ENCODE assay signal across 1 cellular context in the genomic region with DNA sequence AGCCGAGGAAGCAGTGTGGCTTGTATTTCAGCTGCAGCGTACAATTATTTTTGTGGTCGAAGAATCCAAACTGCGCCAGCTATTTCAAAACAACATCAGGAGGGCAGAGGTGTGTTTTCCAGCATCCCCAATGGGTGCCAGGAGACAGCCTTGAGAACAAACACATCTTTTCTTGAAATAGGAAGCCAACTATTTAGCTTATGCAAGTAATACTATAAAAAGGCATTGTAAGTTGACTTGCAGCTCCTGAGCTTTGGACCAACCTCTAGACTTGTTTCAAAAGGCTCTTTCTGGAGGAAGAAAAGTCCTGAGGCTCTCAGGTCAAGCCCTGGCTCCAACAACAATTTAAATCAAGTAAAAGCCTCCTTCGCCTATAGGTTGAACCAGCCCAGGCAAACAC.
A peak's percentile ranks its signal among the peaks of the same experiment; 100 is the strongest.
TF ChIP-seq lines count a peak whose summit lies in the region.

No MANE protein-coding gene starts in this region.

TF ChIP-seq in HepG2, 621 proteins besides CTCF, POLR2A, EP300 and RAD21 (continued from another document and continues in another):
- TF ChIP-seq, protein P1, sequence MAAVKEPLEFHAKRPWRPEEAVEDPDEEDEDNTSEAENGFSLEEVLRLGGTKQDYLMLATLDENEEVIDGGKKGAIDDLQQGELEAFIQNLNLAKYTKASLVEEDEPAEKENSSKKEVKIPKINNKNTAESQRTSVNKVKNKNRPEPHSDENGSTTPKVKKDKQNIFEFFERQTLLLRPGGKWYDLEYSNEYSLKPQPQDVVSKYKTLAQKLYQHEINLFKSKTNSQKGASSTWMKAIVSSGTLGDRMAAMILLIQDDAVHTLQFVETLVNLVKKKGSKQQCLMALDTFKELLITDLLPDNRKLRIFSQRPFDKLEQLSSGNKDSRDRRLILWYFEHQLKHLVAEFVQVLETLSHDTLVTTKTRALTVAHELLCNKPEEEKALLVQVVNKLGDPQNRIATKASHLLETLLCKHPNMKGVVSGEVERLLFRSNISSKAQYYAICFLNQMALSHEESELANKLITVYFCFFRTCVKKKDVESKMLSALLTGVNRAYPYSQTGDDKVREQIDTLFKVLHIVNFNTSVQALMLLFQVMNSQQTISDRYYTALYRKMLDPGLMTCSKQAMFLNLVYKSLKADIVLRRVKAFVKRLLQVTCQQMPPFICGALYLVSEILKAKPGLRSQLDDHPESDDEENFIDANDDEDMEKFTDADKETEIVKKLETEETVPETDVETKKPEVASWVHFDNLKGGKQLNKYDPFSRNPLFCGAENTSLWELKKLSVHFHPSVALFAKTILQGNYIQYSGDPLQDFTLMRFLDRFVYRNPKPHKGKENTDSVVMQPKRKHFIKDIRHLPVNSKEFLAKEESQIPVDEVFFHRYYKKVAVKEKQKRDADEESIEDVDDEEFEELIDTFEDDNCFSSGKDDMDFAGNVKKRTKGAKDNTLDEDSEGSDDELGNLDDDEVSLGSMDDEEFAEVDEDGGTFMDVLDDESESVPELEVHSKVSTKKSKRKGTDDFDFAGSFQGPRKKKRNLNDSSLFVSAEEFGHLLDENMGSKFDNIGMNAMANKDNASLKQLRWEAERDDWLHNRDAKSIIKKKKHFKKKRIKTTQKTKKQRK (IDR thresholded peaks at IDR 0.05; ENCODE audit: low read length) = no peak
- TF ChIP-seq FLYWCH1 (CRISPR knock-in tag; IDR thresholded peaks at IDR 0.05) (no peak), ZNF331 (CRISPR knock-in tag; IDR thresholded peaks at IDR 0.05) (no peak), SIX4 (CRISPR knock-in tag; IDR thresholded peaks at IDR 0.05) (peak; percentile 94), TRIM24 (CRISPR knock-in tag; IDR thresholded peaks at IDR 0.05) (no peak), ZBTB7B (CRISPR knock-in tag; IDR thresholded peaks at IDR 0.05) (no peak), ZNF674 (CRISPR knock-in tag; IDR thresholded peaks at IDR 0.05; ENCODE audit: low read depth) (no peak), ZKSCAN1 (IDR thresholded peaks at IDR 0.05; ENCODE audit: low read length) (no peak), ZBTB20 (CRISPR knock-in tag; IDR thresholded peaks at IDR 0.05; ENCODE audit: borderline replicate concordance, low read depth) (no peak), MYC (CRISPR knock-in tag; IDR thresholded peaks at IDR 0.05; ENCODE audit: borderline replicate concordance) (no peak), SP140L (CRISPR knock-in tag; IDR thresholded peaks at IDR 0.05; ENCODE audit: borderline replicate concordance) (no peak), ZNF703 (CRISPR knock-in tag; IDR thresholded peaks at IDR 0.05; ENCODE audit: borderline replicate concordance) (no peak), ZNF24 (IDR thresholded peaks at IDR 0.05) (no peak), FOXA1 (IDR thresholded peaks at IDR 0.05) (no peak), FOXA1 (CRISPR knock-in tag; IDR thresholded peaks at IDR 0.05) (peak; percentile 25; the same call in 1 of the 2 replicates), CBX5 (CRISPR knock-in tag; IDR thresholded peaks at IDR 0.05; ENCODE audit: borderline replicate concordance) (no peak), MED1 (CRISPR knock-in tag; IDR thresholded peaks at IDR 0.05) (no peak), RARG (CRISPR knock-in tag; IDR thresholded peaks at IDR 0.05; ENCODE audit: low read depth) (no peak), ZNF547 (CRISPR knock-in tag; IDR thresholded peaks at IDR 0.05) (no peak), ZNF510 (CRISPR knock-in tag; IDR thresholded peaks at IDR 0.05; ENCODE audit: low read depth) (no peak), ZNF263 (CRISPR knock-in tag; IDR thresholded peaks at IDR 0.05) (no peak), CCDC6 (CRISPR knock-in tag; IDR thresholded peaks at IDR 0.05) (no peak), RNF2 (conservative IDR thresholded peaks at IDR 0.05; ENCODE audit: low read depth) (no peak), KLF16 (CRISPR knock-in tag; IDR thresholded peaks at IDR 0.05) (no peak), RBM22 (optimal IDR thresholded peaks at IDR 0.05; ENCODE audit: low read length) (no peak), PTBP1 (IDR thresholded peaks at IDR 0.05; ENCODE audit: low read depth, low read length, poor library complexity, severe bottlenecking) (no peak), HNF4A (CRISPR knock-in tag; IDR thresholded peaks at IDR 0.05) (peak; percentile 56), ZNF501 (CRISPR knock-in tag; IDR thresholded peaks at IDR 0.05) (no peak), XRCC5 (optimal IDR thresholded peaks at IDR 0.05; ENCODE audit: low read length) (no peak), CC2D1A (CRISPR knock-in tag; IDR thresholded peaks at IDR 0.05) (no peak), POLR2AphosphoS2 (IDR thresholded peaks at IDR 0.05; ENCODE audit: low read depth, low read length) (no peak)
- TF ChIP-seq, protein P2, sequence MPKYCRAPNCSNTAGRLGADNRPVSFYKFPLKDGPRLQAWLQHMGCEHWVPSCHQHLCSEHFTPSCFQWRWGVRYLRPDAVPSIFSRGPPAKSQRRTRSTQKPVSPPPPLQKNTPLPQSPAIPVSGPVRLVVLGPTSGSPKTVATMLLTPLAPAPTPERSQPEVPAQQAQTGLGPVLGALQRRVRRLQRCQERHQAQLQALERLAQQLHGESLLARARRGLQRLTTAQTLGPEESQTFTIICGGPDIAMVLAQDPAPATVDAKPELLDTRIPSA (CRISPR knock-in tag; IDR thresholded peaks at IDR 0.05; ENCODE audit: borderline replicate concordance) = no peak
- TF ChIP-seq, protein P3, sequence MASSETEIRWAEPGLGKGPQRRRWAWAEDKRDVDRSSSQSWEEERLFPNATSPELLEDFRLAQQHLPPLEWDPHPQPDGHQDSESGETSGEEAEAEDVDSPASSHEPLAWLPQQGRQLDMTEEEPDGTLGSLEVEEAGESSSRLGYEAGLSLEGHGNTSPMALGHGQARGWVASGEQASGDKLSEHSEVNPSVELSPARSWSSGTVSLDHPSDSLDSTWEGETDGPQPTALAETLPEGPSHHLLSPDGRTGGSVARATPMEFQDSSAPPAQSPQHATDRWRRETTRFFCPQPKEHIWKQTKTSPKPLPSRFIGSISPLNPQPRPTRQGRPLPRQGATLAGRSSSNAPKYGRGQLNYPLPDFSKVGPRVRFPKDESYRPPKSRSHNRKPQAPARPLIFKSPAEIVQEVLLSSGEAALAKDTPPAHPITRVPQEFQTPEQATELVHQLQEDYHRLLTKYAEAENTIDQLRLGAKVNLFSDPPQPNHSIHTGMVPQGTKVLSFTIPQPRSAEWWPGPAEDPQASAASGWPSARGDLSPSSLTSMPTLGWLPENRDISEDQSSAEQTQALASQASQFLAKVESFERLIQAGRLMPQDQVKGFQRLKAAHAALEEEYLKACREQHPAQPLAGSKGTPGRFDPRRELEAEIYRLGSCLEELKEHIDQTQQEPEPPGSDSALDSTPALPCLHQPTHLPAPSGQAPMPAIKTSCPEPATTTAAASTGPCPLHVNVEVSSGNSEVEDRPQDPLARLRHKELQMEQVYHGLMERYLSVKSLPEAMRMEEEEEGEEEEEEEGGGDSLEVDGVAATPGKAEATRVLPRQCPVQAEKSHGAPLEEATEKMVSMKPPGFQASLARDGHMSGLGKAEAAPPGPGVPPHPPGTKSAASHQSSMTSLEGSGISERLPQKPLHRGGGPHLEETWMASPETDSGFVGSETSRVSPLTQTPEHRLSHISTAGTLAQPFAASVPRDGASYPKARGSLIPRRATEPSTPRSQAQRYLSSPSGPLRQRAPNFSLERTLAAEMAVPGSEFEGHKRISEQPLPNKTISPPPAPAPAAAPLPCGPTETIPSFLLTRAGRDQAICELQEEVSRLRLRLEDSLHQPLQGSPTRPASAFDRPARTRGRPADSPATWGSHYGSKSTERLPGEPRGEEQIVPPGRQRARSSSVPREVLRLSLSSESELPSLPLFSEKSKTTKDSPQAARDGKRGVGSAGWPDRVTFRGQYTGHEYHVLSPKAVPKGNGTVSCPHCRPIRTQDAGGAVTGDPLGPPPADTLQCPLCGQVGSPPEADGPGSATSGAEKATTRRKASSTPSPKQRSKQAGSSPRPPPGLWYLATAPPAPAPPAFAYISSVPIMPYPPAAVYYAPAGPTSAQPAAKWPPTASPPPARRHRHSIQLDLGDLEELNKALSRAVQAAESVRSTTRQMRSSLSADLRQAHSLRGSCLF (CRISPR knock-in tag; IDR thresholded peaks at IDR 0.05; ENCODE audit: borderline replicate concordance) = no peak
- TF ChIP-seq, protein P4, sequence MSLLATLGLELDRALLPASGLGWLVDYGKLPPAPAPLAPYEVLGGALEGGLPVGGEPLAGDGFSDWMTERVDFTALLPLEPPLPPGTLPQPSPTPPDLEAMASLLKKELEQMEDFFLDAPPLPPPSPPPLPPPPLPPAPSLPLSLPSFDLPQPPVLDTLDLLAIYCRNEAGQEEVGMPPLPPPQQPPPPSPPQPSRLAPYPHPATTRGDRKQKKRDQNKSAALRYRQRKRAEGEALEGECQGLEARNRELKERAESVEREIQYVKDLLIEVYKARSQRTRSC (CRISPR knock-in tag; IDR thresholded peaks at IDR 0.05; ENCODE audit: low read depth) = no peak
- TF ChIP-seq, protein P5, sequence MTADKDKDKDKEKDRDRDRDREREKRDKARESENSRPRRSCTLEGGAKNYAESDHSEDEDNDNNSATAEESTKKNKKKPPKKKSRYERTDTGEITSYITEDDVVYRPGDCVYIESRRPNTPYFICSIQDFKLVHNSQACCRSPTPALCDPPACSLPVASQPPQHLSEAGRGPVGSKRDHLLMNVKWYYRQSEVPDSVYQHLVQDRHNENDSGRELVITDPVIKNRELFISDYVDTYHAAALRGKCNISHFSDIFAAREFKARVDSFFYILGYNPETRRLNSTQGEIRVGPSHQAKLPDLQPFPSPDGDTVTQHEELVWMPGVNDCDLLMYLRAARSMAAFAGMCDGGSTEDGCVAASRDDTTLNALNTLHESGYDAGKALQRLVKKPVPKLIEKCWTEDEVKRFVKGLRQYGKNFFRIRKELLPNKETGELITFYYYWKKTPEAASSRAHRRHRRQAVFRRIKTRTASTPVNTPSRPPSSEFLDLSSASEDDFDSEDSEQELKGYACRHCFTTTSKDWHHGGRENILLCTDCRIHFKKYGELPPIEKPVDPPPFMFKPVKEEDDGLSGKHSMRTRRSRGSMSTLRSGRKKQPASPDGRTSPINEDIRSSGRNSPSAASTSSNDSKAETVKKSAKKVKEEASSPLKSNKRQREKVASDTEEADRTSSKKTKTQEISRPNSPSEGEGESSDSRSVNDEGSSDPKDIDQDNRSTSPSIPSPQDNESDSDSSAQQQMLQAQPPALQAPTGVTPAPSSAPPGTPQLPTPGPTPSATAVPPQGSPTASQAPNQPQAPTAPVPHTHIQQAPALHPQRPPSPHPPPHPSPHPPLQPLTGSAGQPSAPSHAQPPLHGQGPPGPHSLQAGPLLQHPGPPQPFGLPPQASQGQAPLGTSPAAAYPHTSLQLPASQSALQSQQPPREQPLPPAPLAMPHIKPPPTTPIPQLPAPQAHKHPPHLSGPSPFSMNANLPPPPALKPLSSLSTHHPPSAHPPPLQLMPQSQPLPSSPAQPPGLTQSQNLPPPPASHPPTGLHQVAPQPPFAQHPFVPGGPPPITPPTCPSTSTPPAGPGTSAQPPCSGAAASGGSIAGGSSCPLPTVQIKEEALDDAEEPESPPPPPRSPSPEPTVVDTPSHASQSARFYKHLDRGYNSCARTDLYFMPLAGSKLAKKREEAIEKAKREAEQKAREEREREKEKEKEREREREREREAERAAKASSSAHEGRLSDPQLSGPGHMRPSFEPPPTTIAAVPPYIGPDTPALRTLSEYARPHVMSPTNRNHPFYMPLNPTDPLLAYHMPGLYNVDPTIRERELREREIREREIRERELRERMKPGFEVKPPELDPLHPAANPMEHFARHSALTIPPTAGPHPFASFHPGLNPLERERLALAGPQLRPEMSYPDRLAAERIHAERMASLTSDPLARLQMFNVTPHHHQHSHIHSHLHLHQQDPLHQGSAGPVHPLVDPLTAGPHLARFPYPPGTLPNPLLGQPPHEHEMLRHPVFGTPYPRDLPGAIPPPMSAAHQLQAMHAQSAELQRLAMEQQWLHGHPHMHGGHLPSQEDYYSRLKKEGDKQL (CRISPR knock-in tag; IDR thresholded peaks at IDR 0.05; ENCODE audit: low read depth) = no peak
- TF ChIP-seq, protein P6, sequence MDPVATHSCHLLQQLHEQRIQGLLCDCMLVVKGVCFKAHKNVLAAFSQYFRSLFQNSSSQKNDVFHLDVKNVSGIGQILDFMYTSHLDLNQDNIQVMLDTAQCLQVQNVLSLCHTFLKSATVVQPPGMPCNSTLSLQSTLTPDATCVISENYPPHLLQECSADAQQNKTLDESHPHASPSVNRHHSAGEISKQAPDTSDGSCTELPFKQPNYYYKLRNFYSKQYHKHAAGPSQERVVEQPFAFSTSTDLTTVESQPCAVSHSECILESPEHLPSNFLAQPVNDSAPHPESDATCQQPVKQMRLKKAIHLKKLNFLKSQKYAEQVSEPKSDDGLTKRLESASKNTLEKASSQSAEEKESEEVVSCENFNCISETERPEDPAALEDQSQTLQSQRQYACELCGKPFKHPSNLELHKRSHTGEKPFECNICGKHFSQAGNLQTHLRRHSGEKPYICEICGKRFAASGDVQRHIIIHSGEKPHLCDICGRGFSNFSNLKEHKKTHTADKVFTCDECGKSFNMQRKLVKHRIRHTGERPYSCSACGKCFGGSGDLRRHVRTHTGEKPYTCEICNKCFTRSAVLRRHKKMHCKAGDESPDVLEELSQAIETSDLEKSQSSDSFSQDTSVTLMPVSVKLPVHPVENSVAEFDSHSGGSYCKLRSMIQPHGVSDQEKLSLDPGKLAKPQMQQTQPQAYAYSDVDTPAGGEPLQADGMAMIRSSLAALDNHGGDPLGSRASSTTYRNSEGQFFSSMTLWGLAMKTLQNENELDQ (CRISPR knock-in tag; IDR thresholded peaks at IDR 0.05; ENCODE audit: borderline replicate concordance) = no peak
- TF ChIP-seq, protein P7, sequence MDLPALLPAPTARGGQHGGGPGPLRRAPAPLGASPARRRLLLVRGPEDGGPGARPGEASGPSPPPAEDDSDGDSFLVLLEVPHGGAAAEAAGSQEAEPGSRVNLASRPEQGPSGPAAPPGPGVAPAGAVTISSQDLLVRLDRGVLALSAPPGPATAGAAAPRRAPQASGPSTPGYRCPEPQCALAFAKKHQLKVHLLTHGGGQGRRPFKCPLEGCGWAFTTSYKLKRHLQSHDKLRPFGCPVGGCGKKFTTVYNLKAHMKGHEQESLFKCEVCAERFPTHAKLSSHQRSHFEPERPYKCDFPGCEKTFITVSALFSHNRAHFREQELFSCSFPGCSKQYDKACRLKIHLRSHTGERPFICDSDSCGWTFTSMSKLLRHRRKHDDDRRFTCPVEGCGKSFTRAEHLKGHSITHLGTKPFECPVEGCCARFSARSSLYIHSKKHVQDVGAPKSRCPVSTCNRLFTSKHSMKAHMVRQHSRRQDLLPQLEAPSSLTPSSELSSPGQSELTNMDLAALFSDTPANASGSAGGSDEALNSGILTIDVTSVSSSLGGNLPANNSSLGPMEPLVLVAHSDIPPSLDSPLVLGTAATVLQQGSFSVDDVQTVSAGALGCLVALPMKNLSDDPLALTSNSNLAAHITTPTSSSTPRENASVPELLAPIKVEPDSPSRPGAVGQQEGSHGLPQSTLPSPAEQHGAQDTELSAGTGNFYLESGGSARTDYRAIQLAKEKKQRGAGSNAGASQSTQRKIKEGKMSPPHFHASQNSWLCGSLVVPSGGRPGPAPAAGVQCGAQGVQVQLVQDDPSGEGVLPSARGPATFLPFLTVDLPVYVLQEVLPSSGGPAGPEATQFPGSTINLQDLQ (CRISPR knock-in tag; IDR thresholded peaks at IDR 0.05) = no peak
- TF ChIP-seq, protein P8, sequence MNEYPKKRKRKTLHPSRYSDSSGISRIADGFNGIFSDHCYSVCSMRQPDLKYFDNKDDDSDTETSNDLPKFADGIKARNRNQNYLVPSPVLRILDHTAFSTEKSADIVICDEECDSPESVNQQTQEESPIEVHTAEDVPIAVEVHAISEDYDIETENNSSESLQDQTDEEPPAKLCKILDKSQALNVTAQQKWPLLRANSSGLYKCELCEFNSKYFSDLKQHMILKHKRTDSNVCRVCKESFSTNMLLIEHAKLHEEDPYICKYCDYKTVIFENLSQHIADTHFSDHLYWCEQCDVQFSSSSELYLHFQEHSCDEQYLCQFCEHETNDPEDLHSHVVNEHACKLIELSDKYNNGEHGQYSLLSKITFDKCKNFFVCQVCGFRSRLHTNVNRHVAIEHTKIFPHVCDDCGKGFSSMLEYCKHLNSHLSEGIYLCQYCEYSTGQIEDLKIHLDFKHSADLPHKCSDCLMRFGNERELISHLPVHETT (CRISPR knock-in tag; conservative IDR thresholded peaks at IDR 0.05) = no peak
